ENCODE assay signal across 1 cellular context in genomic region chr15:74889882-74890768, GRCh38.
TF ChIP-seq lines count a peak whose summit lies in the region.

A gene with protein sequence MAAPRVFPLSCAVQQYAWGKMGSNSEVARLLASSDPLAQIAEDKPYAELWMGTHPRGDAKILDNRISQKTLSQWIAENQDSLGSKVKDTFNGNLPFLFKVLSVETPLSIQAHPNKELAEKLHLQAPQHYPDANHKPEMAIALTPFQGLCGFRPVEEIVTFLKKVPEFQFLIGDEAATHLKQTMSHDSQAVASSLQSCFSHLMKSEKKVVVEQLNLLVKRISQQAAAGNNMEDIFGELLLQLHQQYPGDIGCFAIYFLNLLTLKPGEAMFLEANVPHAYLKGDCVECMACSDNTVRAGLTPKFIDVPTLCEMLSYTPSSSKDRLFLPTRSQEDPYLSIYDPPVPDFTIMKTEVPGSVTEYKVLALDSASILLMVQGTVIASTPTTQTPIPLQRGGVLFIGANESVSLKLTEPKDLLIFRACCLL (plus strand): TSS chr15:74890042. CDS start chr15:74890074, 32 bp downstream.

TF ChIP-seq in HepG2, 621 proteins besides CTCF, POLR2A, EP300 and RAD21 (continued from another document and continues in another):
- TF ChIP-seq, protein P1, sequence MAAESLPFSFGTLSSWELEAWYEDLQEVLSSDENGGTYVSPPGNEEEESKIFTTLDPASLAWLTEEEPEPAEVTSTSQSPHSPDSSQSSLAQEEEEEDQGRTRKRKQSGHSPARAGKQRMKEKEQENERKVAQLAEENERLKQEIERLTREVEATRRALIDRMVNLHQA (CRISPR knock-in tag; IDR thresholded peaks at IDR 0.05): no peak
- peak; percentile 93; the same call in 1 of the 2 replicates for TF ChIP-seq EEA1 (CRISPR knock-in tag; IDR thresholded peaks at IDR 0.05; ENCODE audit: borderline replicate concordance)
- TF ChIP-seq MTA3 (CRISPR knock-in tag; IDR thresholded peaks at IDR 0.05): no peak
- no peak for TF ChIP-seq JUN (CRISPR knock-in tag; IDR thresholded peaks at IDR 0.05)
- 0 out of 2 replicates have a peak, but pooled peaks have one; percentile 12 for TF ChIP-seq FOXP4 (CRISPR knock-in tag; IDR thresholded peaks at IDR 0.05)
- TF ChIP-seq E2F5 (CRISPR knock-in tag; conservative IDR thresholded peaks at IDR 0.05): no peak
- no peak for TF ChIP-seq IRX3 (CRISPR knock-in tag; IDR thresholded peaks at IDR 0.05; ENCODE audit: borderline replicate concordance, low read depth)
- peak; percentile 90 for TF ChIP-seq TAF1 (CRISPR knock-in tag; IDR thresholded peaks at IDR 0.05)
- TF ChIP-seq ZNF543 (CRISPR knock-in tag; IDR thresholded peaks at IDR 0.05): peak; percentile 89
- TF ChIP-seq NONO (IDR thresholded peaks at IDR 0.05): no peak
- TF ChIP-seq NONO (CRISPR knock-in tag; conservative IDR thresholded peaks at IDR 0.05): peak; percentile 71
- TF ChIP-seq TBX3 (IDR thresholded peaks at IDR 0.05; ENCODE audit: borderline replicate concordance): no peak
- TF ChIP-seq ZNF180 (CRISPR knock-in tag; IDR thresholded peaks at IDR 0.05; ENCODE audit: borderline replicate concordance, low read depth): no peak; the same call in 1 of the 2 replicates
- TF ChIP-seq ZBTB33 (CRISPR knock-in tag; IDR thresholded peaks at IDR 0.05): 0 out of 2 replicates have a peak, but pooled peaks have one; percentile 9
- no peak for TF ChIP-seq ZNF484 (CRISPR knock-in tag; IDR thresholded peaks at IDR 0.05; ENCODE audit: borderline replicate concordance, low read depth)
- TF ChIP-seq SYNCRIP (IDR thresholded peaks at IDR 0.05; ENCODE audit: insufficient read depth, low read depth, low read length): no peak
- peak; percentile 89 for TF ChIP-seq GABPB1 (CRISPR knock-in tag; IDR thresholded peaks at IDR 0.05)
- no peak for TF ChIP-seq ZBTB42 (CRISPR knock-in tag; IDR thresholded peaks at IDR 0.05)
- no peak for TF ChIP-seq TAF15 (IDR thresholded peaks at IDR 0.05; ENCODE audit: low read depth, low read length, poor library complexity, severe bottlenecking)
- no peak; the same call in 1 of the 2 replicates for TF ChIP-seq ZNF780A (CRISPR knock-in tag; IDR thresholded peaks at IDR 0.05)
- no peak for TF ChIP-seq KDM1A (CRISPR knock-in tag; IDR thresholded peaks at IDR 0.05)
- no peak for TF ChIP-seq ZNF615 (CRISPR knock-in tag; IDR thresholded peaks at IDR 0.05; ENCODE audit: borderline replicate concordance)
- TF ChIP-seq, protein P2, sequence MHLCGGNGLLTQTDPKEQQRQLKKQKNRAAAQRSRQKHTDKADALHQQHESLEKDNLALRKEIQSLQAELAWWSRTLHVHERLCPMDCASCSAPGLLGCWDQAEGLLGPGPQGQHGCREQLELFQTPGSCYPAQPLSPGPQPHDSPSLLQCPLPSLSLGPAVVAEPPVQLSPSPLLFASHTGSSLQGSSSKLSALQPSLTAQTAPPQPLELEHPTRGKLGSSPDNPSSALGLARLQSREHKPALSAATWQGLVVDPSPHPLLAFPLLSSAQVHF (CRISPR knock-in tag; IDR thresholded peaks at IDR 0.05): 0 out of 2 replicates have a peak, but pooled peaks have one; percentile 37
- TF ChIP-seq AHR (CRISPR knock-in tag; IDR thresholded peaks at IDR 0.05): peak; percentile 49; the same call in 1 of the 2 replicates
- TF ChIP-seq ATF5 (CRISPR knock-in tag; IDR thresholded peaks at IDR 0.05; ENCODE audit: low read depth): no peak
- no peak for TF ChIP-seq CBX1 (IDR thresholded peaks at IDR 0.05; ENCODE audit: low read depth)
- 0 out of 2 replicates have a peak, but pooled peaks have one; percentile 24 for TF ChIP-seq RFXANK (CRISPR knock-in tag; IDR thresholded peaks at IDR 0.05)
- TF ChIP-seq RERE (CRISPR knock-in tag; IDR thresholded peaks at IDR 0.05; ENCODE audit: low read depth): no peak
- TF ChIP-seq ZFP36L1 (CRISPR knock-in tag; IDR thresholded peaks at IDR 0.05): no peak
- TF ChIP-seq POGZ (CRISPR knock-in tag; IDR thresholded peaks at IDR 0.05): peak; percentile 42; the same call in 1 of the 2 replicates
- 0 out of 2 replicates have a peak, but pooled peaks have one; percentile 27 for TF ChIP-seq DNMT1 (CRISPR knock-in tag; IDR thresholded peaks at IDR 0.05)
- 0 out of 2 replicates have a peak, but pooled peaks have one; percentile 86 for TF ChIP-seq ZNF572 (CRISPR knock-in tag; IDR thresholded peaks at IDR 0.05)
- TF ChIP-seq KAT8 (CRISPR knock-in tag; IDR thresholded peaks at IDR 0.05): peak; percentile 81
- no peak for TF ChIP-seq ARHGAP35 (CRISPR knock-in tag; IDR thresholded peaks at IDR 0.05; ENCODE audit: borderline replicate concordance)
- TF ChIP-seq, protein P3, sequence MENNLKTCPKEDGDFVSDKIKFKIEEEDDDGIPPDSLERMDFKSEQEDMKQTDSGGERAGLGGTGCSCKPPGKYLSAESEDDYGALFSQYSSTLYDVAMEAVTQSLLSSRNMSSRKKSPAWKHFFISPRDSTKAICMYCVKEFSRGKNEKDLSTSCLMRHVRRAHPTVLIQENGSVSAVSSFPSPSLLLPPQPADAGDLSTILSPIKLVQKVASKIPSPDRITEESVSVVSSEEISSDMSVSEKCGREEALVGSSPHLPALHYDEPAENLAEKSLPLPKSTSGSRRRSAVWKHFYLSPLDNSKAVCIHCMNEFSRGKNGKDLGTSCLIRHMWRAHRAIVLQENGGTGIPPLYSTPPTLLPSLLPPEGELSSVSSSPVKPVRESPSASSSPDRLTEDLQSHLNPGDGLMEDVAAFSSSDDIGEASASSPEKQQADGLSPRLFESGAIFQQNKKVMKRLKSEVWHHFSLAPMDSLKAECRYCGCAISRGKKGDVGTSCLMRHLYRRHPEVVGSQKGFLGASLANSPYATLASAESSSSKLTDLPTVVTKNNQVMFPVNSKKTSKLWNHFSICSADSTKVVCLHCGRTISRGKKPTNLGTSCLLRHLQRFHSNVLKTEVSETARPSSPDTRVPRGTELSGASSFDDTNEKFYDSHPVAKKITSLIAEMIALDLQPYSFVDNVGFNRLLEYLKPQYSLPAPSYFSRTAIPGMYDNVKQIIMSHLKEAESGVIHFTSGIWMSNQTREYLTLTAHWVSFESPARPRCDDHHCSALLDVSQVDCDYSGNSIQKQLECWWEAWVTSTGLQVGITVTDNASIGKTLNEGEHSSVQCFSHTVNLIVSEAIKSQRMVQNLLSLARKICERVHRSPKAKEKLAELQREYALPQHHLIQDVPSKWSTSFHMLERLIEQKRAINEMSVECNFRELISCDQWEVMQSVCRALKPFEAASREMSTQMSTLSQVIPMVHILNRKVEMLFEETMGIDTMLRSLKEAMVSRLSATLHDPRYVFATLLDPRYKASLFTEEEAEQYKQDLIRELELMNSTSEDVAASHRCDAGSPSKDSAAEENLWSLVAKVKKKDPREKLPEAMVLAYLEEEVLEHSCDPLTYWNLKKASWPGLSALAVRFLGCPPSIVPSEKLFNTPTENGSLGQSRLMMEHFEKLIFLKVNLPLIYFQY (CRISPR knock-in tag; IDR thresholded peaks at IDR 0.05; ENCODE audit: borderline replicate concordance): 0 out of 2 replicates have a peak, but pooled peaks have one; percentile 66
- TF ChIP-seq MAZ (IDR thresholded peaks at IDR 0.05; ENCODE audit: borderline replicate concordance, low read depth, low read length): peak; percentile 46; the same call in 1 of the 2 replicates
- peak; percentile 90 for TF ChIP-seq MAZ (CRISPR knock-in tag; IDR thresholded peaks at IDR 0.05; ENCODE audit: low read depth)
- TF ChIP-seq ZNF496 (CRISPR knock-in tag; IDR thresholded peaks at IDR 0.05; ENCODE audit: insufficient replicate concordance): no peak
- TF ChIP-seq TCF12 (IDR thresholded peaks at IDR 0.05): no peak
- TF ChIP-seq TCF12 (CRISPR knock-in tag; IDR thresholded peaks at IDR 0.05): peak; percentile 59; the same call in 1 of the 2 replicates
- peak; percentile 61 for TF ChIP-seq NFYB (CRISPR knock-in tag; IDR thresholded peaks at IDR 0.05)
- TF ChIP-seq SP4 (CRISPR knock-in tag; IDR thresholded peaks at IDR 0.05): 0 out of 2 replicates have a peak, but pooled peaks have one; percentile 41
- TF ChIP-seq REPIN1 (CRISPR knock-in tag; IDR thresholded peaks at IDR 0.05; ENCODE audit: borderline replicate concordance, low read depth): no peak
- TF ChIP-seq FOSL2 (CRISPR knock-in tag; IDR thresholded peaks at IDR 0.05): 0 out of 2 replicates have a peak, but pooled peaks have one; percentile 5
- TF ChIP-seq RFX5 (IDR thresholded peaks at IDR 0.05; ENCODE audit: low read depth, low read length): no peak
- TF ChIP-seq SRSF4 (IDR thresholded peaks at IDR 0.05; ENCODE audit: low read depth, low read length, poor library complexity, severe bottlenecking): no peak
- TF ChIP-seq ZNF121 (CRISPR knock-in tag; IDR thresholded peaks at IDR 0.05): no peak
- TF ChIP-seq SKI (IDR thresholded peaks at IDR 0.05; ENCODE audit: partially characterized antibody): no peak
- TF ChIP-seq, protein P4, sequence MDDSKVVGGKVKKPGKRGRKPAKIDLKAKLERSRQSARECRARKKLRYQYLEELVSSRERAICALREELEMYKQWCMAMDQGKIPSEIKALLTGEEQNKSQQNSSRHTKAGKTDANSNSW (CRISPR knock-in tag; IDR thresholded peaks at IDR 0.05; ENCODE audit: borderline replicate concordance): no peak
